ENCODE assay signal across 9 cellular contexts in genomic region chrX:15815779-15816452, GRCh38. TPM values are rescaled to one million over a fixed set of nuclear protein-coding genes. Genes with fewer than 3 reads are reported as not detected.
DNase-seq lines count a peak whose midpoint lies in the region; ATAC-seq and TF ChIP-seq lines count a peak whose summit lies in the region.
"Had no signal": no experiment of that assay in that cellular context is flagged by ENCODE, and none has a peak within 500 bp of the region (broad histone marks: within the 10 kb centered on the region; RNA-seq: fewer than 3 reads in every experiment).

No MANE protein-coding gene starts in this region.

- H3K36me3 Mint-ChIP-seq in activated naive CD8-positive, alpha-beta T cell treated with anti-CD3 and anti-CD28 coated beads for 36 hours, result peaks cover 29% of the 10 kb centered on the region

- peak overlapping the region; percentile 90 for H3K27ac Mint-ChIP-seq in activated naive CD8-positive, alpha-beta T cell treated with anti-CD3 and anti-CD28 coated beads for 36 hours

- H3K9me3 Mint-ChIP-seq in activated naive CD8-positive, alpha-beta T cell treated with anti-CD3 and anti-CD28 coated beads for 36 hours, result no peaks in the 10 kb centered on the region

- no peaks in the 10 kb centered on the region for H4K20me1 ChIP-seq in MM.1S (ENCODE audit: insufficient read depth, low read length)

- peaks cover 50% of the 10 kb centered on the region for H3K4me1 Mint-ChIP-seq in activated naive CD8-positive, alpha-beta T cell treated with anti-CD3 and anti-CD28 coated beads for 36 hours

- H3K4me1 ChIP-seq in MM.1S (ENCODE audit: low read length), result no peaks in the 10 kb centered on the region

- H3K36me3 ChIP-seq in MM.1S (replicated peaks; ENCODE audit: insufficient read depth, low read length) (no peaks in the 10 kb centered on the region), MG63 (no peaks in the 10 kb centered on the region)

- H3K79me2 ChIP-seq in MM.1S (ENCODE audit: low read length), result no peaks in the 10 kb centered on the region

- H3F3A ChIP-seq in MM.1S (ENCODE audit: insufficient read depth, low read length), result no peaks in the 10 kb centered on the region

- intact Hi-C loops in left colon (cut with DNase I, micrococcal nuclease), result no loop called here

- TF ChIP-seq CTCF in MM.1S (IDR thresholded peaks at IDR 0.05; ENCODE audit: low read length), result peak; percentile 50

- H3K4me3 ChIP-seq in MM.1S (ENCODE audit: low read length) (no peak overlapping the region), MG63 (no peak overlapping the region)
- H3K4me3 ChIP-seq: BLaER1 had no signal

- H3K27me3 Mint-ChIP-seq in activated naive CD8-positive, alpha-beta T cell treated with anti-CD3 and anti-CD28 coated beads for 36 hours, result no peaks in the 10 kb centered on the region

- H3K9ac ChIP-seq in MM.1S (ENCODE audit: low read length), result no peak overlapping the region
- H3K9ac ChIP-seq: BLaER1 had no signal

- H3K27me3 ChIP-seq in MM.1S (replicated peaks; ENCODE audit: insufficient read depth, low read length), result no peaks in the 10 kb centered on the region
- H3K27me3 ChIP-seq in MG63, result no peaks in the 10 kb centered on the region
- H3K27me3 ChIP-seq: BLaER1 had no signal

- no peaks in the 10 kb centered on the region for H3K9me2 ChIP-seq in MM.1S (replicated peaks; ENCODE audit: insufficient read depth, low read length)

- no peak overlapping the region for H2AFZ ChIP-seq in MM.1S (ENCODE audit: low read length)

- peak; percentile 56 for DNase-seq in NCI-H2107 treated with DMSO at 0.1 percent for 48 hours (lab: John Stamatoyannopoulos, UW; ENCODE audit: unreplicated experiment)
- DNase-seq in NCI-H2107 (lab: John Stamatoyannopoulos, UW), result no peak
- peak; percentile 37 for DNase-seq in MM.1S
- peak; percentile 26 for DNase-seq in activated naive CD8-positive, alpha-beta T cell treated with anti-CD3 and anti-CD28 coated beads for 36 hours
- DNase-seq in left colon, result no peak
- DNase-seq in MG63, result no peak
- no peak for DNase-seq in NCI-H2171 (lab: John Stamatoyannopoulos, UW)

- H3K9me3 ChIP-seq in MM.1S (replicated peaks; ENCODE audit: insufficient read depth, low read length) (no peaks in the 10 kb centered on the region), MG63 (no peaks in the 10 kb centered on the region)
- H3K9me3 ChIP-seq: BLaER1 had no signal

- H3K4me3 Mint-ChIP-seq in activated naive CD8-positive, alpha-beta T cell treated with anti-CD3 and anti-CD28 coated beads for 36 hours, result no peak overlapping the region

- no peak overlapping the region for H3K4me2 ChIP-seq in MM.1S (ENCODE audit: low read depth, low read length)

- no peak overlapping the region for H3K27ac ChIP-seq in MM.1S (ENCODE audit: low read length)
- H3K27ac ChIP-seq: BLaER1 had no signal

- ATAC-seq in GM21515 (IDR thresholded peaks at IDR 0.05; ENCODE audit: unreplicated experiment) (peak; percentile 64), left colon (peak; percentile 85)

RNA-seq across cellular contexts. Expression of gene ZRSR2, which starts 25.6 kb away (rescaled TPM):
- 10 to 100 TPM; 11.2 to 12.5 TPM for total RNA-seq in activated naive CD8-positive, alpha-beta T cell treated with anti-CD3 and anti-CD28 coated beads for 36 hours
- total RNA-seq in left colon, result 1 to 10 TPM; 8.6 to 9.1 TPM
- 1.8 and 1.9 TPM in 2 replicates for total RNA-seq in MG63 (2014; rRNA removed; shearing (Covaris generic); ENCODE audit: low replicate concordance)

RNA-seq across cellular contexts. Expression of gene AP1S2, which starts 38.7 kb away (rescaled TPM):
- total RNA-seq in activated naive CD8-positive, alpha-beta T cell treated with anti-CD3 and anti-CD28 coated beads for 36 hours, result 10 to 100 TPM; 29.4 to 33.0 TPM
- total RNA-seq in left colon, result 10 to 100 TPM in 1 of 2 donors, 1 to 10 TPM in 1; 9.2 to 23.7 TPM
- 10.8 and 15.5 TPM in 2 replicates for total RNA-seq in MG63 (2014; rRNA removed; shearing (Covaris generic); ENCODE audit: low replicate concordance)

Comparison
In these comparisons a context has a peak if more than half of its experiments do, and no peak if none do; other contexts are left out.
1. DNase-seq: peak in NCI-H2107 treated with DMSO at 0.1 percent for 48 hours (single experiment), MM.1S (single experiment) and activated naive CD8-positive, alpha-beta T cell treated with anti-CD3 and anti-CD28 coated beads for 36 hours (single experiment); none in NCI-H2107 (single experiment), left colon (0 of 2), MG63 (single experiment) and NCI-H2171 (single experiment).